Comparison of ENCODE assay signal across 8 cellular contexts in genomic region chr7:106420741-106421140, GRCh38.
DNase-seq lines count a peak whose midpoint lies in the region; ATAC-seq and TF ChIP-seq lines count a peak whose summit lies in the region.
"Had no signal": no experiment of that assay in that cellular context is flagged by ENCODE, and none has a peak within 500 bp of the region (broad histone marks: within the 10 kb centered on the region; RNA-seq: fewer than 3 reads in every experiment).

No MANE protein-coding gene starts in this region.

- ATAC-seq in GM18861 (IDR thresholded peaks at IDR 0.05; ENCODE audit: unreplicated experiment), result no peak
- ATAC-seq: T-cell had no signal

- no peak for TF ChIP-seq CTCF in sigmoid colon (IDR thresholded peaks at IDR 0.05)

- H3K27me3 ChIP-seq in BLaER1 treated with 17β-estradiol and CSF1 and Interleukin-3, amounts not matched to agents 10 nM and 100 nM, result no peaks in the 10 kb centered on the region
- H3K27me3 ChIP-seq in esophagus (ENCODE audit: control insufficient read depth in 1 of 2, insufficient read depth in 2 of 2, low read length in 2 of 2) (no peaks in the 10 kb centered on the region), sigmoid colon (no peaks in the 10 kb centered on the region)

- peak overlapping the region in 5 of 11 experiments; percentile 40 to 92 (median 74); a peak in 10 of 22 replicates for H3K4me2 ChIP-seq in BLaER1 treated with 17β-estradiol and CSF1 and Interleukin-3, amounts not matched to agents 10 nM and 100 nM

- no peak overlapping the region for H3K4me3 ChIP-seq in BLaER1 treated with 17β-estradiol and CSF1 and Interleukin-3, amounts not matched to agents 10 nM and 100 nM
- no peak overlapping the region for H3K4me3 ChIP-seq in esophagus (ENCODE audit: low read depth in 1 of 2, low read length in 2 of 2)
- H3K4me3 ChIP-seq in sigmoid colon, result no peak overlapping the region

- no peak for TF ChIP-seq EP300 in sigmoid colon (IDR thresholded peaks at IDR 0.05)

- H4K20me1 ChIP-seq in BLaER1 treated with 17β-estradiol and CSF1 and Interleukin-3, amounts not matched to agents 10 nM and 100 nM, result no peaks in the 10 kb centered on the region

- peak; percentile 19 to 21 for DNase-seq in Kasumi-1 (lab: John Stamatoyannopoulos, UW)
- DNase-seq in sigmoid colon, result no peak
- no peak for DNase-seq in NCI-H1417 (lab: John Stamatoyannopoulos, UW)
- DNase-seq in HEK293T (ENCODE audit: extremely low spot score), result no peak

- 64 to 67% methylated on average over 5 of the region's 5 CpGs for WGBS in esophagus, 2 donors
- WGBS in sigmoid colon, 2 donors, result 62 to 69% methylated on average over 5 of the region's 5 CpGs

- H3K9me3 ChIP-seq in BLaER1 treated with 17β-estradiol and CSF1 and Interleukin-3, amounts not matched to agents 10 nM and 100 nM (replicated peaks in 1 of 11), result peaks cover 10 to 31% (median 16%) of the 10 kb centered on the region in 11 experiments; a peak in 21 of 22 replicates
- H3K9me3 ChIP-seq in esophagus (ENCODE audit: control insufficient read depth in 2 of 2, insufficient read depth in 1 of 2, low read depth in 1 of 2, low read length in 1 of 2) (no peaks in the 10 kb centered on the region), sigmoid colon (peaks cover 0 to 8% (median 0%) of the 10 kb centered on the region in 4 donors)

- TF ChIP-seq POLR2A in sigmoid colon (IDR thresholded peaks at IDR 0.05), result no peak

- POLR2A ChIA-PET in HEK293T (lab: Yijun Ruan, JAX), result no interaction called here

- CTCF ChIA-PET in HEK293T (lab: Yijun Ruan, JAX), result no interaction called here

- H3K4me1 ChIP-seq in BLaER1 treated with 17β-estradiol and CSF1 and Interleukin-3, amounts not matched to agents 10 nM and 100 nM, result peaks cover 21 to 88% (median 38%) of the 10 kb centered on the region in 10 experiments
- H3K4me1 ChIP-seq in esophagus (ENCODE audit: control insufficient read depth in 2 of 2, insufficient read depth in 2 of 2, low read length in 1 of 2), result peaks cover 0 to 6% of the 10 kb centered on the region in 2 donors
- H3K4me1 ChIP-seq in sigmoid colon, result peaks cover 0 to 42% (median 39%) of the 10 kb centered on the region in 4 donors

- no peaks in the 10 kb centered on the region; a peak in 1 of 22 replicates for H3K36me3 ChIP-seq in BLaER1 treated with 17β-estradiol and CSF1 and Interleukin-3, amounts not matched to agents 10 nM and 100 nM
- H3K36me3 ChIP-seq in esophagus (ENCODE audit: control insufficient read depth in 2 of 2, insufficient read depth in 2 of 2, low read length in 1 of 2), result no peaks in the 10 kb centered on the region
- H3K36me3 ChIP-seq in sigmoid colon, result no peaks in the 10 kb centered on the region

- H3K9ac ChIP-seq in BLaER1 treated with 17β-estradiol and CSF1 and Interleukin-3, amounts not matched to agents 10 nM and 100 nM, result peak overlapping the region in 4 of 11 experiments; percentile 3 to 95 (median 86); a peak in 6 of 22 replicates

- peak overlapping the region in 6 of 11 experiments; percentile 43 to 100 (median 90); a peak in 12 of 22 replicates for H3K27ac ChIP-seq in BLaER1 treated with 17β-estradiol and CSF1 and Interleukin-3, amounts not matched to agents 10 nM and 100 nM
- peak overlapping the region; percentile 57 to 81 for H3K27ac ChIP-seq in esophagus (ENCODE audit: low read depth in 2 of 2, low read length in 1 of 2)
- peak overlapping the region; percentile 65 to 75 (median 74) for H3K27ac ChIP-seq in sigmoid colon

- intact Hi-C loops in sigmoid colon (cut with DNase I), result loop anchor here (10.0 kb wide), 1 partner anchor 366 kb away; no protein-coding TSS in a partner anchor

TF ChIP-seq in HEK293T, 16 proteins besides CTCF, POLR2A, EP300 and RAD21:
- TF ChIP-seq PKNOX1 (IDR thresholded peaks at IDR 0.05) (no peak), BHLHE40 (IDR thresholded peaks at IDR 0.05; ENCODE audit: borderline replicate concordance) (no peak), SP1 (IDR thresholded peaks at IDR 0.05) (no peak), FOXK2 (IDR thresholded peaks at IDR 0.05) (no peak), SUZ12 (IDR thresholded peaks at IDR 0.05) (no peak), FOXA1 (IDR thresholded peaks at IDR 0.05) (no peak), L3MBTL2 (conservative IDR thresholded peaks at IDR 0.05) (no peak), CTBP1 (IDR thresholded peaks at IDR 0.05; ENCODE audit: borderline replicate concordance) (no peak), ZNF384 (IDR thresholded peaks at IDR 0.05) (no peak), ARNT (IDR thresholded peaks at IDR 0.05) (no peak), FOXM1 (IDR thresholded peaks at IDR 0.05; ENCODE audit: borderline replicate concordance) (no peak), LEF1 (IDR thresholded peaks at IDR 0.05; ENCODE audit: borderline replicate concordance) (no peak), TARDBP (IDR thresholded peaks at IDR 0.05) (no peak), NFRKB (IDR thresholded peaks at IDR 0.05) (no peak), ELF4 (IDR thresholded peaks at IDR 0.05) (no peak), HDGF (IDR thresholded peaks at IDR 0.05; ENCODE audit: borderline replicate concordance) (no peak)

Comparison
In these comparisons a context has a peak if more than half of its experiments do, and no peak if none do; other contexts are left out.
1. DNase-seq: peak in Kasumi-1 (2 of 2); none in sigmoid colon (single experiment), NCI-H1417 (0 of 3) and HEK293T (single experiment).
2. Peak in every context shown above with its lines, with median percentiles within 50 percentile points of each other: H3K27ac ChIP-seq.